18 cellular contexts compared by ENCODE assay signal in the genomic region with DNA sequence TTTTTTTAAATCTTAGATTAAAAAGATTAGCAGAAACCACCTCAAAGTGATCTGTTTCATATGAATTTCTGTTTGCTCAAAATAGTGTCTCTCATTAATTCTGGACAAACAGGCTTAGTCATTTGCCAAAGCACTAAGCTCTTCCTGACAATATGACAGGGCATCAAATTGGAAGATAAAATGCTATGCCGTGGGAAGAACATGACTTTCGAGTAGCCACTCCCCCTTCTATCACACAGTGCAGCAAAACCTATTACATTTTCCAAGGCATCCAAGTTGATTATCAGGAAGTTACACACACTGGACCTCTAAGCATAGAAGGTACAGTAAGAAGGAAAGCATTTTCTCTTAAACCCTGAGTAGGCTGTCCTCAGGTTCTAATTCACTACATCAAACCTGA.
A peak's percentile ranks its signal among the peaks of the same experiment; 100 is the strongest.
DNase-seq lines count a peak whose midpoint lies in the region; ATAC-seq, FAIRE-seq and TF ChIP-seq lines count a peak whose summit lies in the region.
"Had no signal": no experiment of that assay in that cellular context is flagged by ENCODE, and none has a peak within 500 bp of the region (broad histone marks: within the 10 kb centered on the region; RNA-seq: fewer than 3 reads in every experiment).

No MANE protein-coding gene starts in this region.

- peak overlapping the region in 2 of 11 experiments; percentile 1 to 5; a peak in 1 of 22 replicates for H3K27ac ChIP-seq in BLaER1 treated with 17β-estradiol and CSF1 and Interleukin-3, amounts not matched to agents 10 nM and 100 nM
- H3K27ac ChIP-seq in astrocyte (ENCODE audit: low read depth, low read length) = no peak overlapping the region
- H3K27ac ChIP-seq: SJCRH30 had no signal

- no peak for ATAC-seq in GM21515 (IDR thresholded peaks at IDR 0.05; ENCODE audit: unreplicated experiment)

- DNase-seq in LoVo (ENCODE audit: low spot score) (peak; percentile 56), astrocyte (ENCODE audit: low read depth) (peak; percentile 35), iris pigment epithelial cell (ENCODE audit: low read depth) (peak; percentile 63), nephron progenitor cell (no peak), DMS79 treated with DMSO at 0.1 percent for 48 hours (lab: John Stamatoyannopoulos, UW) (no peak)
- no peak for DNase-seq in stimulated activated naive CD4-positive, alpha-beta T cell (lab: John Stamatoyannopoulos, UW)
- DNase-seq: activated CD4-positive, alpha-beta T cell treated with anti-CD3 and anti-CD28 coated beads for 48 hours; activated naive CD4-positive, alpha-beta T cell treated with anti-CD3 and anti-CD28 coated beads for 36 hours; COR-L47; cortex of kidney; mesenchymal stem cell; NCI-H2029 treated with DMSO at 0.1 percent for 48 hours; NCI-H510A; SJCRH30; T-helper 9 cell had no signal

- no peak for FAIRE-seq in astrocyte (lab: Jason Lieb, UNC)

- no peaks in the 10 kb centered on the region for H3K79me2 ChIP-seq in astrocyte (ENCODE audit: insufficient read depth, low read length)

- H3K4me1 ChIP-seq in BLaER1 treated with 17β-estradiol and CSF1 and Interleukin-3, amounts not matched to agents 10 nM and 100 nM = peaks cover 26 to 86% (median 78%) of the 10 kb centered on the region in 10 experiments
- H3K4me1 ChIP-seq in astrocyte (ENCODE audit: insufficient read depth, low read length) = peaks cover 11% of the 10 kb centered on the region

- H3K9me3 Mint-ChIP-seq in astrocyte (ENCODE audit: unreplicated experiment) = no peaks in the 10 kb centered on the region
- H3K9me3 Mint-ChIP-seq in nephron progenitor cell = no peaks in the 10 kb centered on the region
- H3K9me3 Mint-ChIP-seq: activated naive CD4-positive, alpha-beta T cell treated with anti-CD3 and anti-CD28 coated beads for 36 hours; nephron had no signal

- H3K36me3 ChIP-seq in BLaER1 treated with 17β-estradiol and CSF1 and Interleukin-3, amounts not matched to agents 10 nM and 100 nM = peaks cover 0 to 58% (median 10%) of the 10 kb centered on the region in 11 experiments; a peak in 13 of 22 replicates
- peaks cover 3% of the 10 kb centered on the region for H3K36me3 ChIP-seq in astrocyte (ENCODE audit: insufficient read depth, low read length)
- H3K36me3 ChIP-seq: SJCRH30 had no signal

- no peaks in the 10 kb centered on the region for H4K20me1 ChIP-seq in BLaER1 treated with 17β-estradiol and CSF1 and Interleukin-3, amounts not matched to agents 10 nM and 100 nM
- H4K20me1 ChIP-seq in astrocyte (ENCODE audit: insufficient read depth, low read length) = peaks cover 4% of the 10 kb centered on the region

- peaks cover 5% of the 10 kb centered on the region for H3K36me3 Mint-ChIP-seq in astrocyte (ENCODE audit: low read depth, unreplicated experiment)
- H3K36me3 Mint-ChIP-seq in nephron progenitor cell (ENCODE audit: low read depth) = peaks cover under 1% of the 10 kb centered on the region

- H3K4me3 ChIP-seq in BLaER1 treated with 17β-estradiol and CSF1 and Interleukin-3, amounts not matched to agents 10 nM and 100 nM = no peak overlapping the region
- no peak overlapping the region for H3K4me3 ChIP-seq in astrocyte (ENCODE audit: insufficient read depth, low read depth, low read length)
- H3K4me3 ChIP-seq: SJCRH30 had no signal

- no peaks in the 10 kb centered on the region for H3K9me3 ChIP-seq in BLaER1 treated with 17β-estradiol and CSF1 and Interleukin-3, amounts not matched to agents 10 nM and 100 nM (replicated peaks in 1 of 11)
- no peaks in the 10 kb centered on the region for H3K9me3 ChIP-seq in astrocyte (ENCODE audit: insufficient read depth, low read depth, low read length)
- H3K9me3 ChIP-seq: SJCRH30 had no signal

- no peak for TF ChIP-seq CTCF in astrocyte (IDR thresholded peaks at IDR 0.05; ENCODE audit: insufficient read depth, low read depth, low read length)
- TF ChIP-seq CTCF in nephron progenitor cell (IDR thresholded peaks at IDR 0.05) = no peak

- H3K9ac ChIP-seq in BLaER1 treated with 17β-estradiol and CSF1 and Interleukin-3, amounts not matched to agents 10 nM and 100 nM = no peak overlapping the region
- H3K9ac ChIP-seq in astrocyte (ENCODE audit: low read length) = no peak overlapping the region

- peak overlapping the region; percentile 37 to 90 (median 76); a peak in 18 of 22 replicates for H3K4me2 ChIP-seq in BLaER1 treated with 17β-estradiol and CSF1 and Interleukin-3, amounts not matched to agents 10 nM and 100 nM
- no peak overlapping the region for H3K4me2 ChIP-seq in astrocyte (ENCODE audit: low read length)

- H2AFZ ChIP-seq in astrocyte (ENCODE audit: low read depth, low read length) = no peak overlapping the region

- H3K4me1 Mint-ChIP-seq in astrocyte (ENCODE audit: low read depth, unreplicated experiment) (peaks cover 5% of the 10 kb centered on the region), nephron progenitor cell (peaks cover 42% of the 10 kb centered on the region)

- H3K4me3 Mint-ChIP-seq in astrocyte (ENCODE audit: unreplicated experiment) = no peak overlapping the region
- no peak overlapping the region for H3K4me3 Mint-ChIP-seq in nephron progenitor cell
- H3K4me3 Mint-ChIP-seq: activated naive CD4-positive, alpha-beta T cell treated with anti-CD3 and anti-CD28 coated beads for 36 hours; nephron had no signal

- H3K27me3 Mint-ChIP-seq in astrocyte (ENCODE audit: low read depth, unreplicated experiment) (no peaks in the 10 kb centered on the region), nephron progenitor cell (ENCODE audit: low read depth, poor library complexity) (no peaks in the 10 kb centered on the region)

- H3K27me3 ChIP-seq in BLaER1 treated with 17β-estradiol and CSF1 and Interleukin-3, amounts not matched to agents 10 nM and 100 nM = no peaks in the 10 kb centered on the region
- H3K27me3 ChIP-seq in astrocyte (ENCODE audit: insufficient read depth, low read length) = no peaks in the 10 kb centered on the region
- H3K27me3 ChIP-seq: SJCRH30 had no signal

- H3K27ac Mint-ChIP-seq in astrocyte (ENCODE audit: unreplicated experiment) (no peak overlapping the region), nephron progenitor cell (no peak overlapping the region)
- H3K27ac Mint-ChIP-seq: activated naive CD4-positive, alpha-beta T cell treated with anti-CD3 and anti-CD28 coated beads for 36 hours had no signal

Comparison
In these comparisons a context has a peak if more than half of its experiments do, and no peak if none do; other contexts are left out.
1. DNase-seq: peak in LoVo (single experiment), astrocyte (single experiment) and iris pigment epithelial cell (single experiment); none in nephron progenitor cell (single experiment), DMS79 treated with DMSO at 0.1 percent for 48 hours (single experiment) and stimulated activated naive CD4-positive, alpha-beta T cell (0 of 6).